Comparison of ENCODE assay signal across 8 cellular contexts in genomic region chr3:108589081-108589997, GRCh38. TPM values are rescaled to one million over a fixed set of nuclear protein-coding genes. Genes with fewer than 3 reads are reported as not detected.
DNase-seq lines count a peak whose midpoint lies in the region; ATAC-seq and TF ChIP-seq lines count a peak whose summit lies in the region.

Gene CIP2A, minus strand, starts transcription at chr3:108589438. Its CDS starts 63 bp downstream, at chr3:108589375.
Gene DZIP3, plus strand, starts transcription at chr3:108589722. Its CDS starts 15,685 bp downstream, at chr3:108605407.

- TF ChIP-seq CTCF in progenitor cell of endocrine pancreas (IDR thresholded peaks at IDR 0.05; ENCODE audit: unreplicated experiment) = no peak

- H3K4me1 Mint-ChIP-seq in progenitor cell of endocrine pancreas (ENCODE audit: low read depth) = peaks cover 19% of the 10 kb centered on the region

- intact Hi-C loops in left ventricle myocardium superior (cut with micrococcal nuclease) = no loop called here

- ATAC-seq in GM18502 (IDR thresholded peaks at IDR 0.05; ENCODE audit: poor library complexity, unreplicated experiment) (peak; percentile 95), HG02943 (IDR thresholded peaks at IDR 0.05; ENCODE audit: low read depth, unreplicated experiment) (peak; percentile 91), left ventricle myocardium superior (peak; percentile 98)

- peak within 1 kb of the TSS; percentile 100 for H3K27ac Mint-ChIP-seq in progenitor cell of endocrine pancreas

- H3K27me3 Mint-ChIP-seq in progenitor cell of endocrine pancreas = no peaks in the 10 kb centered on the region

- H3K27ac ChIP-seq in angular gyrus (ENCODE audit: low read depth, low read length) = peak within 1 kb of the TSS; percentile 92

- no peaks in the 10 kb centered on the region for H3K9me3 Mint-ChIP-seq in progenitor cell of endocrine pancreas (ENCODE audit: low read depth)

- peak within 1 kb of the TSS; percentile 99 for H3K4me3 Mint-ChIP-seq in progenitor cell of endocrine pancreas (ENCODE audit: low read depth)

- DNase-seq in NCI-H187 (lab: John Stamatoyannopoulos, UW) (peak; percentile 71 to 81), T-helper 2 cell (peak; percentile 60 to 94 (median 77)), left ventricle myocardium superior (peak; percentile 88), progenitor cell of endocrine pancreas (ENCODE audit: low spot score, unreplicated experiment) (peak; percentile 93), ureter (ENCODE audit: low spot score) (peak; percentile 86)

- no peaks in the 10 kb centered on the region for H3K36me3 Mint-ChIP-seq in progenitor cell of endocrine pancreas (ENCODE audit: insufficient read depth)

RNA-seq across cellular contexts. Expression of gene CIP2A, which starts in this region (rescaled TPM):
- 1.3 TPM for total RNA-seq in left ventricle myocardium superior
- total RNA-seq in progenitor cell of endocrine pancreas = 21.0 and 25.1 TPM in 2 replicates
- total RNA-seq in ureter = 7.1 TPM

RNA-seq across cellular contexts. Expression of gene DZIP3, which starts in this region (rescaled TPM):
- total RNA-seq in left ventricle myocardium superior (16.7 TPM), progenitor cell of endocrine pancreas (33.4 and 33.6 TPM in 2 replicates), ureter (22.8 TPM)

Comparison
In these comparisons a context has a peak if more than half of its experiments do, and no peak if none do; other contexts are left out.
1. Peak in every context shown above with its lines: DNase-seq, ATAC-seq and H3K27ac ChIP-seq.